1 cellular context compared by ENCODE assay signal in the genomic region with DNA sequence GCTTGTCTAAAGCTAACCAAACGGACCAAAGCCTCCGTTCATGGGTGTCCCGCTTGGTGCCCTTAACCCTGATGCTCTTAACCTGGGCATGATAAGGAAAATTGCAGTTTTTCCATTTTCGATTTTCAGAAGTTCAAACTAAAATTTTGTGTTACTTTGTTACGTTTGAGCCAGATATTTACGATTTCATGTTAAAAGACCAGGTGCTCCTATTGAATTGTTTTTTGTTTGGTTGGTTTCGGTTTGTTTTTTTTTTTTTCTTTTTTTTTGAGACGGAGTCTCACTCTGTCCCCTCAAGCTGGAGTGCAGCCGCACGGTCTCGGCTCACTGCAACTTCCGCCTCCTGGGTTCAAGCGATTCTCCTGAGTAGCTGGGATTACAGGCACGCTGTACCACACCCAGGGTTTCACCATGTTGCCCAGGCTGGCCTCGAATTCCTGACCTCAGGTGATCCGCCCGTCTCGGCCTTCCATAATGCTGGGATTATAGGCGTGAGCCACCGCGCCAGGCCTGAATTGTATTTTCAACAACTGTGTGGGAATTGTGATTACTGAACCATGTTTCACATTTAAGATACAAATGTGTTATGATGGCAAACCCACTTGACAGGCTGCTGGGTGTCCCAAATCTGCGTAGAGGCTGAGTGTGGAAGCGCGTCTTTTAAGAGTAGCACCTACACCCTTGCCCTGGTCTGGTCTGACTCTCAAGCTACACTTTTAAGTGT.
TF ChIP-seq lines count a peak whose summit lies in the region.

No MANE protein-coding gene starts in this region.

TF ChIP-seq in K562, 482 proteins besides CTCF, POLR2A, EP300 and RAD21 (continued from another document):
- TF ChIP-seq, protein P1, sequence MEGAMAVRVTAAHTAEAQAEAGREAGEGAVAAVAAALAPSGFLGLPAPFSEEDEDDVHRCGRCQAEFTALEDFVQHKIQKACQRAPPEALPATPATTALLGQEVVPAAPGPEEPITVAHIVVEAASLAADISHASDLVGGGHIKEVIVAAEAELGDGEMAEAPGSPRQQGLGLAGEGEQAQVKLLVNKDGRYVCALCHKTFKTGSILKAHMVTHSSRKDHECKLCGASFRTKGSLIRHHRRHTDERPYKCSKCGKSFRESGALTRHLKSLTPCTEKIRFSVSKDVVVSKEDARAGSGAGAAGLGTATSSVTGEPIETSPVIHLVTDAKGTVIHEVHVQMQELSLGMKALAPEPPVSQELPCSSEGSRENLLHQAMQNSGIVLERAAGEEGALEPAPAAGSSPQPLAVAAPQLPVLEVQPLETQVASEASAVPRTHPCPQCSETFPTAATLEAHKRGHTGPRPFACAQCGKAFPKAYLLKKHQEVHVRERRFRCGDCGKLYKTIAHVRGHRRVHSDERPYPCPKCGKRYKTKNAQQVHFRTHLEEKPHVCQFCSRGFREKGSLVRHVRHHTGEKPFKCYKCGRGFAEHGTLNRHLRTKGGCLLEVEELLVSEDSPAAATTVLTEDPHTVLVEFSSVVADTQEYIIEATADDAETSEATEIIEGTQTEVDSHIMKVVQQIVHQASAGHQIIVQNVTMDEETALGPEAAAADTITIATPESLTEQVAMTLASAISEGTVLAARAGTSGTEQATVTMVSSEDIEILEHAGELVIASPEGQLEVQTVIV (CRISPR knock-in tag; IDR thresholded peaks at IDR 0.05; ENCODE audit: borderline replicate concordance) = no peak
- 0 out of 2 replicates have a peak, but pooled peaks have one; percentile 17 for TF ChIP-seq OTX1 (CRISPR knock-in tag; IDR thresholded peaks at IDR 0.05)
- TF ChIP-seq, protein P2, sequence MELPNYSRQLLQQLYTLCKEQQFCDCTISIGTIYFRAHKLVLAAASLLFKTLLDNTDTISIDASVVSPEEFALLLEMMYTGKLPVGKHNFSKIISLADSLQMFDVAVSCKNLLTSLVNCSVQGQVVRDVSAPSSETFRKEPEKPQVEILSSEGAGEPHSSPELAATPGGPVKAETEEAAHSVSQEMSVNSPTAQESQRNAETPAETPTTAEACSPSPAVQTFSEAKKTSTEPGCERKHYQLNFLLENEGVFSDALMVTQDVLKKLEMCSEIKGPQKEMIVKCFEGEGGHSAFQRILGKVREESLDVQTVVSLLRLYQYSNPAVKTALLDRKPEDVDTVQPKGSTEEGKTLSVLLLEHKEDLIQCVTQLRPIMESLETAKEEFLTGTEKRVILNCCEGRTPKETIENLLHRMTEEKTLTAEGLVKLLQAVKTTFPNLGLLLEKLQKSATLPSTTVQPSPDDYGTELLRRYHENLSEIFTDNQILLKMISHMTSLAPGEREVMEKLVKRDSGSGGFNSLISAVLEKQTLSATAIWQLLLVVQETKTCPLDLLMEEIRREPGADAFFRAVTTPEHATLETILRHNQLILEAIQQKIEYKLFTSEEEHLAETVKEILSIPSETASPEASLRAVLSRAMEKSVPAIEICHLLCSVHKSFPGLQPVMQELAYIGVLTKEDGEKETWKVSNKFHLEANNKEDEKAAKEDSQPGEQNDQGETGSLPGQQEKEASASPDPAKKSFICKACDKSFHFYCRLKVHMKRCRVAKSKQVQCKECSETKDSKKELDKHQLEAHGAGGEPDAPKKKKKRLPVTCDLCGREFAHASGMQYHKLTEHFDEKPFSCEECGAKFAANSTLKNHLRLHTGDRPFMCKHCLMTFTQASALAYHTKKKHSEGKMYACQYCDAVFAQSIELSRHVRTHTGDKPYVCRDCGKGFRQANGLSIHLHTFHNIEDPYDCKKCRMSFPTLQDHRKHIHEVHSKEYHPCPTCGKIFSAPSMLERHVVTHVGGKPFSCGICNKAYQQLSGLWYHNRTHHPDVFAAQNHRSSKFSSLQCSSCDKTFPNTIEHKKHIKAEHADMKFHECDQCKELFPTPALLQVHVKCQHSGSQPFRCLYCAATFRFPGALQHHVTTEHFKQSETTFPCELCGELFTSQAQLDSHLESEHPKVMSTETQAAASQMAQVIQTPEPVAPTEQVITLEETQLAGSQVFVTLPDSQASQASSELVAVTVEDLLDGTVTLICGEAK (IDR thresholded peaks at IDR 0.05) = peak; percentile 61; the same call in 1 of the 2 replicates
- TF ChIP-seq, protein P2 (CRISPR knock-in tag; IDR thresholded peaks at IDR 0.05) = no peak
- TF ChIP-seq ARNT (IDR thresholded peaks at IDR 0.05) = 0 out of 4 replicates have a peak, but pooled peaks of 1 of the 2 experiments have one; percentile 28
- peak; percentile 67 for TF ChIP-seq GABPA (tag; conservative IDR thresholded peaks at IDR 0.05; ENCODE audit: low read depth)
- peak; percentile 72 for TF ChIP-seq ETV1 (tag; conservative IDR thresholded peaks at IDR 0.05; ENCODE audit: low read depth)
- TF ChIP-seq NR3C1 (CRISPR knock-in tag; IDR thresholded peaks at IDR 0.05) = no peak
- peak; percentile 71; the same call in 1 of the 2 replicates for TF ChIP-seq DMBX1 (CRISPR knock-in tag; IDR thresholded peaks at IDR 0.05; ENCODE audit: borderline replicate concordance)
- TF ChIP-seq, protein P3, sequence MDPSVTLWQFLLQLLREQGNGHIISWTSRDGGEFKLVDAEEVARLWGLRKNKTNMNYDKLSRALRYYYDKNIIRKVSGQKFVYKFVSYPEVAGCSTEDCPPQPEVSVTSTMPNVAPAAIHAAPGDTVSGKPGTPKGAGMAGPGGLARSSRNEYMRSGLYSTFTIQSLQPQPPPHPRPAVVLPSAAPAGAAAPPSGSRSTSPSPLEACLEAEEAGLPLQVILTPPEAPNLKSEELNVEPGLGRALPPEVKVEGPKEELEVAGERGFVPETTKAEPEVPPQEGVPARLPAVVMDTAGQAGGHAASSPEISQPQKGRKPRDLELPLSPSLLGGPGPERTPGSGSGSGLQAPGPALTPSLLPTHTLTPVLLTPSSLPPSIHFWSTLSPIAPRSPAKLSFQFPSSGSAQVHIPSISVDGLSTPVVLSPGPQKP (CRISPR knock-in tag; IDR thresholded peaks at IDR 0.05) = no peak
- peak; percentile 90; the same call in 1 of the 2 replicates for TF ChIP-seq GTF2E2 (tag; IDR thresholded peaks at IDR 0.05)
- TF ChIP-seq, protein P4, sequence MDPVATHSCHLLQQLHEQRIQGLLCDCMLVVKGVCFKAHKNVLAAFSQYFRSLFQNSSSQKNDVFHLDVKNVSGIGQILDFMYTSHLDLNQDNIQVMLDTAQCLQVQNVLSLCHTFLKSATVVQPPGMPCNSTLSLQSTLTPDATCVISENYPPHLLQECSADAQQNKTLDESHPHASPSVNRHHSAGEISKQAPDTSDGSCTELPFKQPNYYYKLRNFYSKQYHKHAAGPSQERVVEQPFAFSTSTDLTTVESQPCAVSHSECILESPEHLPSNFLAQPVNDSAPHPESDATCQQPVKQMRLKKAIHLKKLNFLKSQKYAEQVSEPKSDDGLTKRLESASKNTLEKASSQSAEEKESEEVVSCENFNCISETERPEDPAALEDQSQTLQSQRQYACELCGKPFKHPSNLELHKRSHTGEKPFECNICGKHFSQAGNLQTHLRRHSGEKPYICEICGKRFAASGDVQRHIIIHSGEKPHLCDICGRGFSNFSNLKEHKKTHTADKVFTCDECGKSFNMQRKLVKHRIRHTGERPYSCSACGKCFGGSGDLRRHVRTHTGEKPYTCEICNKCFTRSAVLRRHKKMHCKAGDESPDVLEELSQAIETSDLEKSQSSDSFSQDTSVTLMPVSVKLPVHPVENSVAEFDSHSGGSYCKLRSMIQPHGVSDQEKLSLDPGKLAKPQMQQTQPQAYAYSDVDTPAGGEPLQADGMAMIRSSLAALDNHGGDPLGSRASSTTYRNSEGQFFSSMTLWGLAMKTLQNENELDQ (CRISPR knock-in tag; IDR thresholded peaks at IDR 0.05; ENCODE audit: borderline replicate concordance) = no peak
- TF ChIP-seq PHTF2 (CRISPR knock-in tag; IDR thresholded peaks at IDR 0.05) = no peak
- TF ChIP-seq ETV5 (CRISPR knock-in tag; IDR thresholded peaks at IDR 0.05; ENCODE audit: low read depth) = peak; percentile 39; the same call in 1 of the 2 replicates
- TF ChIP-seq NFE2 (IDR thresholded peaks at IDR 0.05; ENCODE audit: low read depth) = no peak
- no peak for TF ChIP-seq FOSL1 (tag; conservative IDR thresholded peaks at IDR 0.05)
- TF ChIP-seq, protein P5, sequence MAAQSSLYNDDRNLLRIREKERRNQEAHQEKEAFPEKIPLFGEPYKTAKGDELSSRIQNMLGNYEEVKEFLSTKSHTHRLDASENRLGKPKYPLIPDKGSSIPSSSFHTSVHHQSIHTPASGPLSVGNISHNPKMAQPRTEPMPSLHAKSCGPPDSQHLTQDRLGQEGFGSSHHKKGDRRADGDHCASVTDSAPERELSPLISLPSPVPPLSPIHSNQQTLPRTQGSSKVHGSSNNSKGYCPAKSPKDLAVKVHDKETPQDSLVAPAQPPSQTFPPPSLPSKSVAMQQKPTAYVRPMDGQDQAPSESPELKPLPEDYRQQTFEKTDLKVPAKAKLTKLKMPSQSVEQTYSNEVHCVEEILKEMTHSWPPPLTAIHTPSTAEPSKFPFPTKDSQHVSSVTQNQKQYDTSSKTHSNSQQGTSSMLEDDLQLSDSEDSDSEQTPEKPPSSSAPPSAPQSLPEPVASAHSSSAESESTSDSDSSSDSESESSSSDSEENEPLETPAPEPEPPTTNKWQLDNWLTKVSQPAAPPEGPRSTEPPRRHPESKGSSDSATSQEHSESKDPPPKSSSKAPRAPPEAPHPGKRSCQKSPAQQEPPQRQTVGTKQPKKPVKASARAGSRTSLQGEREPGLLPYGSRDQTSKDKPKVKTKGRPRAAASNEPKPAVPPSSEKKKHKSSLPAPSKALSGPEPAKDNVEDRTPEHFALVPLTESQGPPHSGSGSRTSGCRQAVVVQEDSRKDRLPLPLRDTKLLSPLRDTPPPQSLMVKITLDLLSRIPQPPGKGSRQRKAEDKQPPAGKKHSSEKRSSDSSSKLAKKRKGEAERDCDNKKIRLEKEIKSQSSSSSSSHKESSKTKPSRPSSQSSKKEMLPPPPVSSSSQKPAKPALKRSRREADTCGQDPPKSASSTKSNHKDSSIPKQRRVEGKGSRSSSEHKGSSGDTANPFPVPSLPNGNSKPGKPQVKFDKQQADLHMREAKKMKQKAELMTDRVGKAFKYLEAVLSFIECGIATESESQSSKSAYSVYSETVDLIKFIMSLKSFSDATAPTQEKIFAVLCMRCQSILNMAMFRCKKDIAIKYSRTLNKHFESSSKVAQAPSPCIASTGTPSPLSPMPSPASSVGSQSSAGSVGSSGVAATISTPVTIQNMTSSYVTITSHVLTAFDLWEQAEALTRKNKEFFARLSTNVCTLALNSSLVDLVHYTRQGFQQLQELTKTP (IDR thresholded peaks at IDR 0.05; ENCODE audit: low read depth in 1 of 2, partially characterized antibody in 2 of 2) = peak in 1 of 2 experiments; percentile 52
- TF ChIP-seq KDM5B (IDR thresholded peaks at IDR 0.05; ENCODE audit: insufficient replicate concordance, low read depth, low read length) = peak; percentile 18
- 0 out of 2 replicates have a peak, but pooled peaks have one; percentile 6 for TF ChIP-seq TRIM28 (IDR thresholded peaks at IDR 0.05)
- TF ChIP-seq, protein P6, sequence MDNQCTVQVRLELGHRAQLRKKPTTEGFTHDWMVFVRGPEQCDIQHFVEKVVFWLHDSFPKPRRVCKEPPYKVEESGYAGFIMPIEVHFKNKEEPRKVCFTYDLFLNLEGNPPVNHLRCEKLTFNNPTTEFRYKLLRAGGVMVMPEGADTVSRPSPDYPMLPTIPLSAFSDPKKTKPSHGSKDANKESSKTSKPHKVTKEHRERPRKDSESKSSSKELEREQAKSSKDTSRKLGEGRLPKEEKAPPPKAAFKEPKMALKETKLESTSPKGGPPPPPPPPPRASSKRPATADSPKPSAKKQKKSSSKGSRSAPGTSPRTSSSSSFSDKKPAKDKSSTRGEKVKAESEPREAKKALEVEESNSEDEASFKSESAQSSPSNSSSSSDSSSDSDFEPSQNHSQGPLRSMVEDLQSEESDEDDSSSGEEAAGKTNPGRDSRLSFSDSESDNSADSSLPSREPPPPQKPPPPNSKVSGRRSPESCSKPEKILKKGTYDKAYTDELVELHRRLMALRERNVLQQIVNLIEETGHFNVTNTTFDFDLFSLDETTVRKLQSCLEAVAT (IDR thresholded peaks at IDR 0.05) = peak; percentile 52 to 58; a peak in 1 of 4 replicates
- TF ChIP-seq ZNF316 (IDR thresholded peaks at IDR 0.05) = 0 out of 2 replicates have a peak, but pooled peaks have one; percentile 1
- TF ChIP-seq ZNF644 (tag; IDR thresholded peaks at IDR 0.05; ENCODE audit: low read depth) = 0 out of 2 replicates have a peak, but pooled peaks have one; percentile 9
- no peak for TF ChIP-seq ZFPM2 (CRISPR knock-in tag; IDR thresholded peaks at IDR 0.05)
